20 cellular contexts compared by ENCODE assay signal in genomic region chr13:45205124-45205523, GRCh38. TPM values are rescaled to one million over a fixed set of nuclear protein-coding genes. Genes with fewer than 3 reads are reported as not detected.
DNase-seq lines count a peak whose midpoint lies in the region; ATAC-seq, FAIRE-seq and TF ChIP-seq lines count a peak whose summit lies in the region.
"Had no signal": no experiment of that assay in that cellular context is flagged by ENCODE, and none has a peak within 500 bp of the region (broad histone marks: within the 10 kb centered on the region; RNA-seq: fewer than 3 reads in every experiment).

No MANE protein-coding gene starts in this region.

- peaks cover 3% of the 10 kb centered on the region for H3K4me1 Mint-ChIP-seq in endodermal cell
- H3K4me1 Mint-ChIP-seq in progenitor cell of endocrine pancreas (ENCODE audit: low read depth) = no peaks in the 10 kb centered on the region

- no peak for TF ChIP-seq CTCF in RWPE2 (IDR thresholded peaks at IDR 0.05; ENCODE audit: poor library complexity, severe bottlenecking)
- no peak for TF ChIP-seq CTCF in endodermal cell (conservative IDR thresholded peaks at IDR 0.05)
- no peak for TF ChIP-seq CTCF in progenitor cell of endocrine pancreas (IDR thresholded peaks at IDR 0.05; ENCODE audit: unreplicated experiment)

- DNase-seq in CD1c-positive myeloid dendritic cell (ENCODE audit: extremely low spot score) (peak; percentile 42), GM12891 (ENCODE audit: insufficient read length, low spot score) (no peak), RWPE2 (ENCODE audit: low spot score) (no peak), endodermal cell (no peak), progenitor cell of endocrine pancreas (ENCODE audit: low spot score, unreplicated experiment) (no peak), GF-D8 (lab: John Stamatoyannopoulos, UW) (no peak)
- DNase-seq: activated CD4-positive, alpha-beta T cell treated with anti-CD3 and anti-CD28 coated beads, Interleukin-2, amount 50 U/mL, for 4 hours; BE2C; effector memory CD4-positive, alpha-beta T cell; heart right ventricle; naive thymus-derived CD8-positive, alpha-beta T cell; NCI-H187; NCI-H446; spleen had no signal

- H3K4me1 ChIP-seq in RWPE2 (ENCODE audit: insufficient read depth, poor library complexity, severe bottlenecking) (peaks cover 61% of the 10 kb centered on the region), endodermal cell (ENCODE audit: control insufficient read depth, insufficient read depth, low read length) (no peaks in the 10 kb centered on the region)

- H3K4me3 ChIP-seq in RWPE2 (ENCODE audit: severe bottlenecking) (no peak overlapping the region), endodermal cell (ENCODE audit: low read length) (no peak overlapping the region)
- H3K4me3 ChIP-seq: heart right ventricle, lung, SK-N-MC, spleen, tibial nerve had no signal

- no peak for ATAC-seq in RWPE2 (ENCODE audit: low read depth)
- no peak for ATAC-seq in GM21528 (IDR thresholded peaks at IDR 0.05; ENCODE audit: low FRiP score, unreplicated experiment)
- ATAC-seq: heart right ventricle; naive thymus-derived CD8-positive, alpha-beta T cell had no signal

- FAIRE-seq in GM12891 (lab: Jason Lieb, UNC) = no peak

- H3K9me3 Mint-ChIP-seq in endodermal cell (no peaks in the 10 kb centered on the region), progenitor cell of endocrine pancreas (ENCODE audit: low read depth) (no peaks in the 10 kb centered on the region)
- H3K9me3 Mint-ChIP-seq: naive thymus-derived CD8-positive, alpha-beta T cell had no signal

- H3K9ac ChIP-seq in endodermal cell (ENCODE audit: extremely low read depth, low read length, poor library complexity, severe bottlenecking) = no peak overlapping the region

- no peaks in the 10 kb centered on the region for H3K9me3 ChIP-seq in RWPE2 (ENCODE audit: severe bottlenecking)
- H3K9me3 ChIP-seq in endodermal cell (ENCODE audit: control insufficient read depth, low read length) = no peaks in the 10 kb centered on the region
- H3K9me3 ChIP-seq: BE2C, heart right ventricle, spleen, tibial nerve had no signal

- H3K27ac Mint-ChIP-seq in endodermal cell = peak overlapping the region; percentile 24
- H3K27ac Mint-ChIP-seq in progenitor cell of endocrine pancreas = no peak overlapping the region

- no peaks in the 10 kb centered on the region for H3K27me3 Mint-ChIP-seq in endodermal cell (ENCODE audit: insufficient read depth)
- no peaks in the 10 kb centered on the region for H3K27me3 Mint-ChIP-seq in progenitor cell of endocrine pancreas
- H3K27me3 Mint-ChIP-seq: naive thymus-derived CD8-positive, alpha-beta T cell had no signal

- no peak for TF ChIP-seq POLR2A in GM12891 (IDR thresholded peaks at IDR 0.05; ENCODE audit: low read depth, low read length)

- H3K27ac ChIP-seq in RWPE2 (ENCODE audit: poor library complexity, severe bottlenecking) = peak overlapping the region; percentile 100
- no peak overlapping the region for H3K27ac ChIP-seq in endodermal cell (ENCODE audit: low read depth, low read length)
- H3K27ac ChIP-seq: SK-N-MC, spleen, tibial nerve had no signal

- H3K36me3 Mint-ChIP-seq in endodermal cell (ENCODE audit: low read depth) = peaks cover 24% of the 10 kb centered on the region
- peaks cover 6% of the 10 kb centered on the region for H3K36me3 Mint-ChIP-seq in progenitor cell of endocrine pancreas (ENCODE audit: insufficient read depth)

- H3K27me3 ChIP-seq in RWPE2 (ENCODE audit: insufficient read depth, poor library complexity, severe bottlenecking) (no peaks in the 10 kb centered on the region), endodermal cell (ENCODE audit: control insufficient read depth, insufficient read depth, low read length, poor library complexity, severe bottlenecking) (no peaks in the 10 kb centered on the region)
- H3K27me3 ChIP-seq: BE2C, heart right ventricle, spleen, tibial nerve had no signal

- H3K4me3 Mint-ChIP-seq in endodermal cell = no peak overlapping the region
- H3K4me3 Mint-ChIP-seq in progenitor cell of endocrine pancreas (ENCODE audit: low read depth) = no peak overlapping the region
- H3K4me3 Mint-ChIP-seq: naive thymus-derived CD8-positive, alpha-beta T cell had no signal

- WGBS in endodermal cell (ENCODE audit: insufficient coverage in 1 of 2, insufficient read length in 1 of 2), 2 experiments = 90 to 95% methylated on average over 4 to 5 of the region's 5 CpGs

- H3K36me3 ChIP-seq in RWPE2 (ENCODE audit: low read depth) (peaks cover 18% of the 10 kb centered on the region), endodermal cell (ENCODE audit: control insufficient read depth, insufficient read depth, low read length) (peaks cover 21% of the 10 kb centered on the region)

TF ChIP-seq in GM12891, 5 proteins besides CTCF, POLR2A, EP300 and RAD21:
- TF ChIP-seq PAX5 (IDR thresholded peaks at IDR 0.05; ENCODE audit: insufficient read depth, low read length, severe bottlenecking) = no peak
- peak; percentile 29 for TF ChIP-seq SPI1 (IDR thresholded peaks at IDR 0.05; ENCODE audit: low read depth, low read length)
- TF ChIP-seq POU2F2 (IDR thresholded peaks at IDR 0.05; ENCODE audit: low read depth, low read length) = no peak
- no peak for TF ChIP-seq TAF1 (IDR thresholded peaks at IDR 0.05; ENCODE audit: low read depth, low read length)
TF ChIP-seq in GM12891: peak in this region for 1.

RNA-seq across cellular contexts. Expression of gene KCTD4, which starts 4.3 kb away (rescaled TPM):
- not detected for polyA plus RNA-seq in GM12891 (2012; ENCODE audit: low read depth, missing spikeins)
- total RNA-seq in endodermal cell = not detected
- polyA plus RNA-seq in endodermal cell (2013, experiment 1 of 2) = not detected
- not detected for polyA plus RNA-seq in endodermal cell (2013, experiment 2 of 2)
- total RNA-seq in progenitor cell of endocrine pancreas = not detected in 2 replicates
- total RNA-seq: cardiac septum; G401; lung; naive thymus-derived CD8-positive, alpha-beta T cell; spleen had no signal
- polyA plus RNA-seq: lung had no signal
